In the genomic region with DNA sequence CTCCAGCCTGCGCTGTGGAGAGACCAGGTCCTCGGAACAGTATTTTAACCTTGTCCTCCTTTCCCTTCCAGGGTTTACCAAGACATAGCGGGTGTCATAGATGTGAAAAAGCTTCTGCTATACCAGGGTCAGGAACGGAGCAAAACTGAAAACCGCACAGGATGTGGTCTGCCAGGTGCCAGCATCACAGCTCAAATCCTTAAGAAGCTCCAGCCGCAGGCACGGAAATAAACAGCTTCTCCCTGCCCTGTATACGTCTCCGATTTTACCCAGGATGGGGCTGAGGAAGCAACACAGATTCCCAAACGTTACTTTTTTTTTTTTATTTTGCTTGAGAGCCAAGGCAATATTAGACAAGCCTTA, we compare ENCODE assay signal across 13 cellular contexts. TPM values are rescaled to one million over a fixed set of nuclear protein-coding genes. Genes with fewer than 3 reads are reported as not detected.
DNase-seq lines count a peak whose midpoint lies in the region; ATAC-seq and TF ChIP-seq lines count a peak whose summit lies in the region.
"Not testable (repeated sequence)": the region's sequence is repeated elsewhere in the genome, so short reads cannot be mapped to it uniquely, and the experiment has no call there.
"Had no signal": no experiment of that assay in that cellular context is flagged by ENCODE, and none has a peak within 500 bp of the region (broad histone marks: within the 10 kb centered on the region; RNA-seq: fewer than 3 reads in every experiment).

No MANE protein-coding gene starts in this region.

- H4K20me1 ChIP-seq in BLaER1 treated with 17β-estradiol and CSF1 and Interleukin-3, amounts not matched to agents 10 nM and 100 nM = not testable (repeated sequence)

- peak; percentile 53 for ATAC-seq in activated B cell treated with CpG ODN at 0.5 μM for 24 hours (ENCODE audit: low read depth)
- ATAC-seq in activated naive CD8-positive, alpha-beta T cell treated with anti-CD3 and anti-CD28 coated beads, Interleukin-2, amount 10 ng/mL, durations not matched to agents 7 days and 5 days (ENCODE audit: low read depth) = peak; percentile 69
- peak; percentile 85 to 89 for ATAC-seq in natural killer cell treated with Interleukin-12 subunit alpha and Interleukin-12 subunit beta and Interleukin-15 and Interleukin-18, amount 100 ng/mL, for 72 hours
- ATAC-seq in stimulated activated effector memory CD8-positive, alpha-beta T cell treated with anti-CD3 and anti-CD28 coated beads, Interleukin-12 subunit alpha, Interleukin-12 subunit beta, amount 100 ng/mL, for 72 hours = peak; percentile 94

- peak overlapping the region; percentile 82 to 100 (median 97) for H3K27ac ChIP-seq in BLaER1 treated with 17β-estradiol and CSF1 and Interleukin-3, amounts not matched to agents 10 nM and 100 nM
- H3K27ac ChIP-seq in Peyer's patch = peak overlapping the region in 2 of 4 donors; percentile 42 to 47

- peak overlapping the region; percentile 66 to 100 (median 86) for H3K9ac ChIP-seq in BLaER1 treated with 17β-estradiol and CSF1 and Interleukin-3, amounts not matched to agents 10 nM and 100 nM

- TF ChIP-seq POLR2A in Peyer's patch (IDR thresholded peaks at IDR 0.05) = not testable (repeated sequence)

- H3K4me3 Mint-ChIP-seq in activated B cell treated with CpG ODN at 0.5 μM for 24 hours = peak overlapping the region; percentile 82
- peak overlapping the region; percentile 81 for H3K4me3 Mint-ChIP-seq in activated naive CD8-positive, alpha-beta T cell treated with anti-CD3 and anti-CD28 coated beads, Interleukin-2, amount 10 ng/mL, durations not matched to agents 7 days and 5 days
- H3K4me3 Mint-ChIP-seq in natural killer cell treated with Interleukin-12 subunit alpha and Interleukin-12 subunit beta and Interleukin-15 and Interleukin-18, amount 100 ng/mL, for 72 hours = peak overlapping the region; percentile 78
- H3K4me3 Mint-ChIP-seq in stimulated activated effector memory CD8-positive, alpha-beta T cell treated with anti-CD3 and anti-CD28 coated beads, Interleukin-12 subunit alpha, Interleukin-12 subunit beta, amount 100 ng/mL, for 72 hours = peak overlapping the region; percentile 65

- CTCF ChIA-PET in activated B cell treated with CpG ODN at 0.5 μM for 24 hours (lab: Charles Lee) = interaction anchor here (0.6 kb wide), 1 partner anchor 17 kb away, joined by 3 read pairs; no protein-coding TSS in a partner anchor

- not testable (repeated sequence) for TF ChIP-seq CTCF in Peyer's patch (IDR thresholded peaks at IDR 0.05); activated B cell treated with CpG ODN at 0.5 μM for 24 hours (IDR thresholded peaks at IDR 0.05)

- H3K9me3 Mint-ChIP-seq in activated B cell treated with CpG ODN at 0.5 μM for 24 hours; activated naive CD8-positive, alpha-beta T cell treated with anti-CD3 and anti-CD28 coated beads, Interleukin-2, amount 10 ng/mL, durations not matched to agents 7 days and 5 days; natural killer cell treated with Interleukin-12 subunit alpha and Interleukin-12 subunit beta and Interleukin-15 and Interleukin-18, amount 100 ng/mL, for 72 hours; stimulated activated effector memory CD8-positive, alpha-beta T cell treated with anti-CD3 and anti-CD28 coated beads, Interleukin-12 subunit alpha, Interleukin-12 subunit beta, amount 100 ng/mL, for 72 hours: not testable (repeated sequence)

- not testable (repeated sequence) for H3K36me3 Mint-ChIP-seq in activated B cell treated with CpG ODN at 0.5 μM for 24 hours (ENCODE audit: low read depth); activated naive CD8-positive, alpha-beta T cell treated with anti-CD3 and anti-CD28 coated beads, Interleukin-2, amount 10 ng/mL, durations not matched to agents 7 days and 5 days; natural killer cell treated with Interleukin-12 subunit alpha and Interleukin-12 subunit beta and Interleukin-15 and Interleukin-18, amount 100 ng/mL, for 72 hours; stimulated activated effector memory CD8-positive, alpha-beta T cell treated with anti-CD3 and anti-CD28 coated beads, Interleukin-12 subunit alpha, Interleukin-12 subunit beta, amount 100 ng/mL, for 72 hours

- peaks cover 0 to 16% (median 0%) of the 10 kb centered on the region in 11 experiments; a peak in 4 of 22 replicates for H3K9me3 ChIP-seq in BLaER1 treated with 17β-estradiol and CSF1 and Interleukin-3, amounts not matched to agents 10 nM and 100 nM (replicated peaks in 1 of 11)
- not testable (repeated sequence) for H3K9me3 ChIP-seq in Peyer's patch

- not testable (repeated sequence) for H3K27me3 Mint-ChIP-seq in activated B cell treated with CpG ODN at 0.5 μM for 24 hours; natural killer cell treated with Interleukin-12 subunit alpha and Interleukin-12 subunit beta and Interleukin-15 and Interleukin-18, amount 100 ng/mL, for 72 hours
- H3K27me3 Mint-ChIP-seq in activated naive CD8-positive, alpha-beta T cell treated with anti-CD3 and anti-CD28 coated beads, Interleukin-2, amount 10 ng/mL, durations not matched to agents 7 days and 5 days = peaks cover 11% of the 10 kb centered on the region

- peak overlapping the region; percentile 72 to 97 (median 92); a peak in 21 of 22 replicates for H3K4me2 ChIP-seq in BLaER1 treated with 17β-estradiol and CSF1 and Interleukin-3, amounts not matched to agents 10 nM and 100 nM

- DNase-seq in Jurkat, Clone E6-1 (ENCODE audit: low read depth, low spot score) = peak; percentile 93
- DNase-seq in Peyer's patch = peak in 2 of 3 donors; percentile 83 to 88
- not testable (repeated sequence) for DNase-seq in activated B cell treated with CpG ODN at 0.5 μM for 24 hours
- peak; percentile 45 for DNase-seq in activated T-cell treated with anti-CD3 and anti-CD28 coated beads, Interleukin-2, amount 50 U/mL, for 1 hour
- DNase-seq in activated naive CD8-positive, alpha-beta T cell treated with anti-CD3 and anti-CD28 coated beads, Interleukin-2, amount 10 ng/mL, durations not matched to agents 7 days and 5 days = peak; percentile 60
- DNase-seq in natural killer cell treated with Interleukin-12 subunit alpha and Interleukin-12 subunit beta and Interleukin-15 and Interleukin-18, amount 100 ng/mL, for 72 hours (ENCODE audit: low spot score) = peak; percentile 76
- peak; percentile 24 to 62 for DNase-seq in stimulated activated effector memory CD8-positive, alpha-beta T cell treated with anti-CD3 and anti-CD28 coated beads, Interleukin-12 subunit alpha, Interleukin-12 subunit beta, amount 100 ng/mL, for 72 hours (ENCODE audit: low spot score in 2 of 2)

- H3K27ac Mint-ChIP-seq in activated B cell treated with CpG ODN at 0.5 μM for 24 hours = peak overlapping the region; percentile 90
- H3K27ac Mint-ChIP-seq in activated naive CD8-positive, alpha-beta T cell treated with anti-CD3 and anti-CD28 coated beads, Interleukin-2, amount 10 ng/mL, durations not matched to agents 7 days and 5 days = peak overlapping the region; percentile 12
- H3K27ac Mint-ChIP-seq in natural killer cell treated with Interleukin-12 subunit alpha and Interleukin-12 subunit beta and Interleukin-15 and Interleukin-18, amount 100 ng/mL, for 72 hours = peak overlapping the region in 1 of 2 donors; percentile 73
- H3K27ac Mint-ChIP-seq in stimulated activated effector memory CD8-positive, alpha-beta T cell treated with anti-CD3 and anti-CD28 coated beads, Interleukin-12 subunit alpha, Interleukin-12 subunit beta, amount 100 ng/mL, for 72 hours = peak overlapping the region; percentile 13

- peaks cover 0 to 24% (median 0%) of the 10 kb centered on the region in 11 experiments; a peak in 5 of 22 replicates for H3K36me3 ChIP-seq in BLaER1 treated with 17β-estradiol and CSF1 and Interleukin-3, amounts not matched to agents 10 nM and 100 nM
- H3K36me3 ChIP-seq in Peyer's patch = not testable (repeated sequence)

- H3K27me3 ChIP-seq in BLaER1 treated with 17β-estradiol and CSF1 and Interleukin-3, amounts not matched to agents 10 nM and 100 nM; Peyer's patch: not testable (repeated sequence)

- H3K4me3 ChIP-seq in BLaER1 treated with 17β-estradiol and CSF1 and Interleukin-3, amounts not matched to agents 10 nM and 100 nM = peak overlapping the region; percentile 58 to 76 (median 68)
- peak overlapping the region; percentile 58 for H3K4me3 ChIP-seq in Jurkat, Clone E6-1 (ENCODE audit: low read length)
- H3K4me3 ChIP-seq in Peyer's patch = peak overlapping the region in 2 of 4 donors; percentile 9 to 20

- peaks cover 75 to 90% (median 82%) of the 10 kb centered on the region in 10 experiments for H3K4me1 ChIP-seq in BLaER1 treated with 17β-estradiol and CSF1 and Interleukin-3, amounts not matched to agents 10 nM and 100 nM
- not testable (repeated sequence) for H3K4me1 ChIP-seq in Peyer's patch

- POLR2A ChIA-PET in activated B cell treated with CpG ODN at 0.5 μM for 24 hours (lab: Charles Lee) = interaction anchor here (0.6 kb wide), 1 partner anchor 36 kb away, joined by 5 read pairs; no protein-coding TSS in a partner anchor
- POLR2A ChIA-PET in activated naive CD8-positive, alpha-beta T cell treated with anti-CD3 and anti-CD28 coated beads, Interleukin-2, amount 10 ng/mL, durations not matched to agents 7 days and 5 days (lab: Charles Lee) = not testable (repeated sequence)

- intact Hi-C loops in activated B cell treated with CpG ODN at 0.5 μM for 24 hours (cut with micrococcal nuclease) = not testable (repeated sequence)

- peaks cover 85% of the 10 kb centered on the region for H3K4me1 Mint-ChIP-seq in activated B cell treated with CpG ODN at 0.5 μM for 24 hours
- peaks cover 54% of the 10 kb centered on the region for H3K4me1 Mint-ChIP-seq in activated naive CD8-positive, alpha-beta T cell treated with anti-CD3 and anti-CD28 coated beads, Interleukin-2, amount 10 ng/mL, durations not matched to agents 7 days and 5 days
- peaks cover 45 to 59% of the 10 kb centered on the region in 2 donors for H3K4me1 Mint-ChIP-seq in natural killer cell treated with Interleukin-12 subunit alpha and Interleukin-12 subunit beta and Interleukin-15 and Interleukin-18, amount 100 ng/mL, for 72 hours (ENCODE audit: low read depth in 2 of 2)
- peaks cover 57% of the 10 kb centered on the region for H3K4me1 Mint-ChIP-seq in stimulated activated effector memory CD8-positive, alpha-beta T cell treated with anti-CD3 and anti-CD28 coated beads, Interleukin-12 subunit alpha, Interleukin-12 subunit beta, amount 100 ng/mL, for 72 hours

RNA-seq across cellular contexts. Expression of gene LAIR1, which starts 5.7 kb away (rescaled TPM):
- 27.9 TPM for polyA plus RNA-seq in Jurkat, Clone E6-1 (2012; ENCODE audit: insufficient read depth, insufficient read length)
- 10 to 100 TPM in 2 of 4 donors, 1 to 10 TPM in 2; 2.6 to 51.2 (median 10.0) TPM for total RNA-seq in Peyer's patch
- total RNA-seq in activated B cell treated with CpG ODN at 0.5 μM for 24 hours = 30.5 and 31.0 TPM in 2 replicates
- 10 to 100 TPM; 75.0 to 79.2 TPM for total RNA-seq in activated naive CD8-positive, alpha-beta T cell treated with anti-CD3 and anti-CD28 coated beads, Interleukin-2, amount 10 ng/mL, durations not matched to agents 7 days and 5 days
- 10 to 100 TPM; 40.5 to 60.2 TPM for total RNA-seq in natural killer cell treated with Interleukin-12 subunit alpha and Interleukin-12 subunit beta and Interleukin-15 and Interleukin-18, amount 100 ng/mL, for 72 hours
- total RNA-seq: A673, mammary epithelial cell, renal cortical epithelial cell had no signal
- polyA plus RNA-seq: mammary epithelial cell had no signal

RNA-seq across cellular contexts. Expression of gene LILRA4, which starts 31.5 kb away (rescaled TPM):
- not detected for polyA plus RNA-seq in Jurkat, Clone E6-1 (2012; ENCODE audit: insufficient read depth, insufficient read length)
- total RNA-seq in Peyer's patch (not detected), activated B cell treated with CpG ODN at 0.5 μM for 24 hours (26.3 and 26.6 TPM in 2 replicates)
- total RNA-seq in activated naive CD8-positive, alpha-beta T cell treated with anti-CD3 and anti-CD28 coated beads, Interleukin-2, amount 10 ng/mL, durations not matched to agents 7 days and 5 days = not detected
- total RNA-seq in natural killer cell treated with Interleukin-12 subunit alpha and Interleukin-12 subunit beta and Interleukin-15 and Interleukin-18, amount 100 ng/mL, for 72 hours = not detected
- total RNA-seq: A673, esophagus muscularis mucosa, mammary epithelial cell, renal cortical epithelial cell had no signal
- polyA plus RNA-seq: mammary epithelial cell had no signal

RNA-seq across cellular contexts. Expression of gene TTYH1, which starts 44.8 kb away (rescaled TPM):
- polyA plus RNA-seq in Jurkat, Clone E6-1 (2012; ENCODE audit: insufficient read depth, insufficient read length) = 1.1 TPM
- total RNA-seq in Peyer's patch = under 1 TPM in 1 of 4 donors, not detected in 3; 0.35 TPM
- not detected in 2 replicates for total RNA-seq in activated B cell treated with CpG ODN at 0.5 μM for 24 hours
- total RNA-seq in activated naive CD8-positive, alpha-beta T cell treated with anti-CD3 and anti-CD28 coated beads, Interleukin-2, amount 10 ng/mL, durations not matched to agents 7 days and 5 days = 1 to 10 TPM; 1.1 to 1.9 TPM
- total RNA-seq in natural killer cell treated with Interleukin-12 subunit alpha and Interleukin-12 subunit beta and Interleukin-15 and Interleukin-18, amount 100 ng/mL, for 72 hours = under 1 TPM; 0.31 to 0.73 TPM
- total RNA-seq: renal cortical epithelial cell had no signal
- polyA plus RNA-seq: mammary epithelial cell had no signal

RNA-seq across cellular contexts. Expression of gene LILRA5, which starts 57.4 kb away (rescaled TPM):
- polyA plus RNA-seq in Jurkat, Clone E6-1 (2012; ENCODE audit: insufficient read depth, insufficient read length) = not detected
- total RNA-seq in Peyer's patch (1 to 10 TPM in 2 of 4 donors, not detected in 2; 1.9 to 4.1 TPM), activated B cell treated with CpG ODN at 0.5 μM for 24 hours (1.3 and 1.9 TPM in 2 replicates)
- not detected for total RNA-seq in activated naive CD8-positive, alpha-beta T cell treated with anti-CD3 and anti-CD28 coated beads, Interleukin-2, amount 10 ng/mL, durations not matched to agents 7 days and 5 days
- not detected for total RNA-seq in natural killer cell treated with Interleukin-12 subunit alpha and Interleukin-12 subunit beta and Interleukin-15 and Interleukin-18, amount 100 ng/mL, for 72 hours
- total RNA-seq: A673, mammary epithelial cell, renal cortical epithelial cell, suprapubic skin had no signal
- polyA plus RNA-seq: mammary epithelial cell had no signal

Comparison
In these comparisons a context has a peak if more than half of its experiments do, and no peak if none do; other contexts are left out.
1. RNA of gene LILRA4, which starts 31.5 kb away (total RNA-seq): 26.3 to 26.6 TPM in activated B cell treated with CpG ODN at 0.5 μM for 24 hours; not detected in Peyer's patch, not detected in activated naive CD8-positive, alpha-beta T cell treated with anti-CD3 and anti-CD28 coated beads, Interleukin-2, amount 10 ng/mL, durations not matched to agents 7 days and 5 days and not detected in natural killer cell treated with Interleukin-12 subunit alpha and Interleukin-12 subunit beta and Interleukin-15 and Interleukin-18, amount 100 ng/mL, for 72 hours; every median in the first group is over 10 times any median in the second.
2. Peak in every context shown above with its lines, with median percentiles within 50 percentile points of each other: ATAC-seq and H3K4me3 Mint-ChIP-seq.